ENCODE assay signal across 15 cellular contexts in genomic region chr10:21531164-21531563, GRCh38. TPM values are rescaled to one million over a fixed set of nuclear protein-coding genes. Genes with fewer than 3 reads are reported as not detected.
DNase-seq lines count a peak whose midpoint lies in the region; ATAC-seq, FAIRE-seq and TF ChIP-seq lines count a peak whose summit lies in the region.
"Had no signal": no experiment of that assay in that cellular context is flagged by ENCODE, and none has a peak within 500 bp of the region (broad histone marks: within the 10 kb centered on the region; RNA-seq: fewer than 3 reads in every experiment).

No MANE protein-coding gene starts in this region.

- H3K36me3 Mint-ChIP-seq in GM23338 (ENCODE audit: low read depth) = peaks cover 8% of the 10 kb centered on the region; the same call in 2 of the 3 replicates
- no peaks in the 10 kb centered on the region for H3K36me3 Mint-ChIP-seq in CD14-positive monocyte

- no peak overlapping the region; the same call in 2 of the 3 replicates for H3K4me3 ChIP-seq in A549
- H3K4me3 ChIP-seq in GM23338 = no peak overlapping the region
- no peak overlapping the region for H3K4me3 ChIP-seq in SK-N-MC
- H3K4me3 ChIP-seq: PC-9, tibial artery had no signal

- POLR2A ChIA-PET in A549 (lab: Yijun Ruan, JAX) (interaction anchor here (0.6 to 1.9 kb wide), 3 partner anchors 35 to 451 kb away, joined by 3 to 11 read pairs (median 3); no protein-coding TSS in a partner anchor), GM10248 (lab: Yijun Ruan, JAX) (no interaction called here)

- no peak for TF ChIP-seq POLR2A in A549 (IDR thresholded peaks at IDR 0.05; ENCODE audit: low read length)

- TF ChIP-seq CTCF in A549 (IDR thresholded peaks at IDR 0.05) (no peak), GM23338 (conservative IDR thresholded peaks at IDR 0.05; ENCODE audit: low read depth in 2 of 2) (no peak), GM10248 (IDR thresholded peaks at IDR 0.05; ENCODE audit: control extremely low read depth, extremely low read depth, low read depth, missing control alignments) (no peak), CD14-positive monocyte (IDR thresholded peaks at IDR 0.05) (no peak)

- H3K27me3 Mint-ChIP-seq in GM23338 (ENCODE audit: insufficient read depth, low read depth, poor library complexity) (peaks cover 17% of the 10 kb centered on the region), CD14-positive monocyte (ENCODE audit: low read depth in 3 of 3) (peaks cover 0 to 3% (median 0%) of the 10 kb centered on the region in 3 donors)

- H3K9ac ChIP-seq in SK-N-MC (ENCODE audit: insufficient read length) = peak overlapping the region; percentile 37

- H2AFZ ChIP-seq in GM23338 = no peak overlapping the region
- H2AFZ ChIP-seq: PC-9 had no signal

- peak overlapping the region; percentile 73 to 94; a peak in 5 of 6 replicates for H3K27ac ChIP-seq in A549
- no peak overlapping the region for H3K27ac ChIP-seq in GM23338 (ENCODE audit: low read depth)
- H3K27ac ChIP-seq in SK-N-MC = peak overlapping the region; percentile 99
- H3K27ac ChIP-seq: PC-9 had no signal

- peaks cover 41% of the 10 kb centered on the region for H3K4me1 Mint-ChIP-seq in GM23338
- peaks cover 41% of the 10 kb centered on the region for H3K4me1 Mint-ChIP-seq in CD14-positive monocyte

- peaks cover 4% of the 10 kb centered on the region; the same call in 1 of the 2 replicates for H3F3A ChIP-seq in GM23338 (replicated peaks; ENCODE audit: low read depth)

- FAIRE-seq in A549 (lab: Jason Lieb, UNC) = no peak
- FAIRE-seq in islet of Langerhans (lab: Jason Lieb, UNC) = peak; percentile 9
- FAIRE-seq: GM12891 had no signal

- H3K27me3 ChIP-seq in GM23338 (ENCODE audit: insufficient read depth) = no peaks in the 10 kb centered on the region
- H3K27me3 ChIP-seq: tibial artery had no signal

- TF ChIP-seq RAD21 in A549 (conservative IDR thresholded peaks at IDR 0.05 in 1 of 2, IDR thresholded peaks at IDR 0.05 in 1 of 2) = no peak

- WGBS in A549 (ENCODE audit: missing lambda C conversion rate) = 19% methylated on average over 1 of the region's 1 CpG

- H3K9me3 Mint-ChIP-seq in GM23338 (no peaks in the 10 kb centered on the region), CD14-positive monocyte (peaks cover 0 to 1% (median 0%) of the 10 kb centered on the region in 7 donors)
- H3K9me3 Mint-ChIP-seq: activated T-helper 2 cell treated with anti-CD3 and anti-CD28 coated beads, Interferon-gamma antibody, Interleukin-2, Interleukin-4, amounts not matched to agents 10 μg/mL and 5 μg/mL and 100 μg/mL, durations not matched to agents 14 hours and 24 hours and 36 hours had no signal

- TF ChIP-seq EP300 in A549 (IDR thresholded peaks at IDR 0.05) = no peak

- H3K9me2 ChIP-seq in GM23338 (ENCODE audit: insufficient read depth) = no peaks in the 10 kb centered on the region

- peak overlapping the region; percentile 83 for H3K4me2 ChIP-seq in A549
- H3K4me2 ChIP-seq in GM23338 = peak overlapping the region; percentile 11; the same call in 1 of the 2 replicates
- H3K4me2 ChIP-seq: PC-9 had no signal

- no peaks in the 10 kb centered on the region for H3K36me3 ChIP-seq in GM23338 (ENCODE audit: insufficient read depth)
- H3K36me3 ChIP-seq in SK-N-MC (ENCODE audit: insufficient read depth, low read length) = no peaks in the 10 kb centered on the region
- H3K36me3 ChIP-seq: tibial artery had no signal

- intact Hi-C loops in CD14-positive monocyte (cut with micrococcal nuclease) = loop anchor here in 1 of 2 donors (10.0 kb wide), 3 partner anchors 694 to 1914 kb away; partner anchors contain the start of gene BMI1

- DNase-seq in A549 (ENCODE audit: low read depth in 1 of 2, low spot score in 1 of 2) = peak in 1 of 2 experiments; percentile 35
- DNase-seq in GM23338 (ENCODE audit: low spot score) = no peak
- DNase-seq in SK-N-MC (ENCODE audit: low read depth, low spot score) = no peak
- DNase-seq in GM10248 (ENCODE audit: extremely low spot score) = no peak
- DNase-seq in CD14-positive monocyte (ENCODE audit: low spot score) = no peak
- DNase-seq: activated CD4-positive, CD25-positive, alpha-beta regulatory T cell; glutamatergic neuron; NCI-H1436; PC-9; tibial artery had no signal

- no peaks in the 10 kb centered on the region for H3K9me3 ChIP-seq in A549
- H3K9me3 ChIP-seq in SK-N-MC (ENCODE audit: low read depth, low read length) = no peaks in the 10 kb centered on the region
- H3K9me3 ChIP-seq: tibial artery had no signal

- no peak overlapping the region for H3K27ac Mint-ChIP-seq in GM23338
- H3K27ac Mint-ChIP-seq in CD14-positive monocyte = no peak overlapping the region
- H3K27ac Mint-ChIP-seq: activated T-helper 2 cell treated with anti-CD3 and anti-CD28 coated beads, Interferon-gamma antibody, Interleukin-2, Interleukin-4, amounts not matched to agents 10 μg/mL and 5 μg/mL and 100 μg/mL, durations not matched to agents 14 hours and 24 hours and 36 hours had no signal

- peaks cover 14% of the 10 kb centered on the region for H3K79me2 ChIP-seq in GM23338 (replicated peaks; ENCODE audit: insufficient read depth)

- CTCF ChIA-PET in A549 (lab: Yijun Ruan, JAX) = interaction anchor here (5.9 kb wide), 1 partner anchor 36 kb away, joined by 37 read pairs; no protein-coding TSS in a partner anchor
- CTCF ChIA-PET in GM10248 (lab: Yijun Ruan, JAX) = no interaction called here

- H3K4me3 Mint-ChIP-seq in GM23338 (no peak overlapping the region), CD14-positive monocyte (no peak overlapping the region)

- ATAC-seq in A549 = no peak
- ATAC-seq in GM23338 = no peak
- ATAC-seq in HG02763 (IDR thresholded peaks at IDR 0.05; ENCODE audit: unreplicated experiment) = no peak
- no peak for ATAC-seq in GM19455 (IDR thresholded peaks at IDR 0.05; ENCODE audit: unreplicated experiment)

- 0 out of 2 replicates have a peak, but pooled peaks cover 6% of the 10 kb centered on the region for H4K20me1 ChIP-seq in GM23338 (replicated peaks; ENCODE audit: insufficient read depth)

- H3K4me1 ChIP-seq in A549 (peaks cover 33% of the 10 kb centered on the region), GM23338 (ENCODE audit: insufficient read depth) (peaks cover 50% of the 10 kb centered on the region)

TF ChIP-seq in A549, 52 proteins besides CTCF, POLR2A, EP300 and RAD21:
- TF ChIP-seq ATOH8 (CRISPR knock-in tag; IDR thresholded peaks at IDR 0.05; ENCODE audit: low read depth) (no peak), RARB (CRISPR knock-in tag; IDR thresholded peaks at IDR 0.05) (no peak), FOSL2 (IDR thresholded peaks at IDR 0.05) (no peak), FOSL2 (CRISPR knock-in tag; IDR thresholded peaks at IDR 0.05) (no peak), KDM5A (IDR thresholded peaks at IDR 0.05) (no peak)

TF ChIP-seq in GM23338, 12 proteins besides CTCF, POLR2A, EP300 and RAD21 (continues in another document):
- TF ChIP-seq EZH2 (IDR thresholded peaks at IDR 0.05; ENCODE audit: low read depth, unreplicated experiment) (no peak), ETS1 (IDR thresholded peaks at IDR 0.05) (no peak), CREB1 (CRISPR knock-in tag; IDR thresholded peaks at IDR 0.05; ENCODE audit: low read depth) (no peak)

RNA-seq across cellular contexts. Expression of gene MLLT10, which starts 2.9 kb away (rescaled TPM):
- polyA plus RNA-seq in A549 (2011; rRNA removed) (54.1 and 55.5 TPM in 2 replicates), A549 (2017; fragmentation: RNase III; extraction: RNeasy Plus Mini Kit Qiagen cat#74134 plus additional on column Dnase treatment) (35.3 to 41.7 TPM (median 38.9 TPM) in 3 replicates), GM23338 (2016; fragmentation: Nextera tagmentation; extraction: Ambion mirVana) (26.1 and 28.8 TPM in 2 replicates), CD14-positive monocyte (1 to 10 TPM; 4.9 to 7.5 TPM)
- 28.8 and 31.8 TPM in 2 replicates for polyA plus RNA-seq in A549 (2012; cell fraction: cytosol; rRNA removed)
- 26.3 and 38.8 TPM in 2 replicates for polyA plus RNA-seq in A549 (2012; cell fraction: nucleus; rRNA removed)
- polyA minus RNA-seq in A549 (2011; rRNA and poly(A)+ RNA removed) = 65.1 and 116 TPM in 2 replicates
- 54.1 and 55.4 TPM in 2 replicates for total RNA-seq in GM23338 (2014; rRNA removed; shearing (Covaris generic))

RNA-seq across cellular contexts. Expression of gene SKIDA1, which starts 5.7 kb away (rescaled TPM):
- 0.87 and 1.0 TPM in 2 replicates for polyA plus RNA-seq in A549 (2011; rRNA removed)
- 0.54 and 0.60 TPM in 2 replicates for polyA plus RNA-seq in A549 (2012; cell fraction: cytosol; rRNA removed)
- polyA plus RNA-seq in A549 (2012; cell fraction: nucleus; rRNA removed) = 0.48 and 0.60 TPM in 2 replicates
- 3.5 to 4.2 TPM (median 4.1 TPM) in 3 replicates for polyA plus RNA-seq in A549 (2017; fragmentation: RNase III; extraction: RNeasy Plus Mini Kit Qiagen cat#74134 plus additional on column Dnase treatment)
- polyA minus RNA-seq in A549 (2011; rRNA and poly(A)+ RNA removed) = 1.2 and 1.4 TPM in 2 replicates
- 2.3 and 3.5 TPM in 2 replicates for total RNA-seq in GM23338 (2014; rRNA removed; shearing (Covaris generic))
- 0.94 and 1.5 TPM in 2 replicates for polyA plus RNA-seq in GM23338 (2016; fragmentation: Nextera tagmentation; extraction: Ambion mirVana)
- polyA plus RNA-seq in CD14-positive monocyte = under 1 TPM in 1 of 2 donors, not detected in 1; 0.04 TPM
